In genomic region chr9:133978226-133979123, GRCh38 we compare ENCODE assay signal across 1 cellular context.
TF ChIP-seq lines count a peak whose summit lies in the region.

No MANE protein-coding gene starts in this region.

TF ChIP-seq in HepG2, 621 proteins besides CTCF, POLR2A, EP300 and RAD21 (continued from another document and continues in another):
- TF ChIP-seq AKAP8 (CRISPR knock-in tag; IDR thresholded peaks at IDR 0.05) (0 out of 2 replicates have a peak, but pooled peaks have one; percentile 13), TGIF2 (CRISPR knock-in tag; IDR thresholded peaks at IDR 0.05) (peak; percentile 95), ZNF180 (CRISPR knock-in tag; IDR thresholded peaks at IDR 0.05; ENCODE audit: borderline replicate concordance, low read depth) (no peak), ZBTB43 (CRISPR knock-in tag; conservative IDR thresholded peaks at IDR 0.05) (no peak), ESRRA (CRISPR knock-in tag; IDR thresholded peaks at IDR 0.05; ENCODE audit: low read depth) (no peak), ZNF777 (CRISPR knock-in tag; IDR thresholded peaks at IDR 0.05) (no peak), ZMYM2 (CRISPR knock-in tag; IDR thresholded peaks at IDR 0.05) (no peak), NR0B2 (CRISPR knock-in tag; IDR thresholded peaks at IDR 0.05) (no peak), ZNF619 (CRISPR knock-in tag; IDR thresholded peaks at IDR 0.05) (no peak), KIAA2018 (CRISPR knock-in tag; IDR thresholded peaks at IDR 0.05; ENCODE audit: borderline replicate concordance) (no peak), HNRNPH1 (optimal IDR thresholded peaks at IDR 0.05; ENCODE audit: low read depth, low read length) (no peak), FOXO1 (CRISPR knock-in tag; IDR thresholded peaks at IDR 0.05) (peak; percentile 52; the same call in 1 of the 2 replicates), TFDP2 (CRISPR knock-in tag; IDR thresholded peaks at IDR 0.05) (peak; percentile 22; the same call in 1 of the 2 replicates), NCOA1 (CRISPR knock-in tag; IDR thresholded peaks at IDR 0.05) (0 out of 2 replicates have a peak, but pooled peaks have one; percentile 40), SRF (IDR thresholded peaks at IDR 0.05; ENCODE audit: low read depth, low read length) (no peak), MYPOP (CRISPR knock-in tag; IDR thresholded peaks at IDR 0.05) (peak; percentile 70; the same call in 1 of the 2 replicates), KDM4B (CRISPR knock-in tag; IDR thresholded peaks at IDR 0.05) (peak; percentile 48; the same call in 1 of the 2 replicates), FIP1L1 (IDR thresholded peaks at IDR 0.05; ENCODE audit: borderline replicate concordance, insufficient read depth, low read depth, low read length) (no peak), SRY (CRISPR knock-in tag; IDR thresholded peaks at IDR 0.05) (peak; percentile 19; the same call in 1 of the 2 replicates), ZHX1 (CRISPR knock-in tag; IDR thresholded peaks at IDR 0.05; ENCODE audit: low read depth) (no peak), TIGD3 (CRISPR knock-in tag; IDR thresholded peaks at IDR 0.05; ENCODE audit: borderline replicate concordance) (0 out of 2 replicates have a peak, but pooled peaks have one; percentile 25), KDM3A (CRISPR knock-in tag; IDR thresholded peaks at IDR 0.05; ENCODE audit: low read depth) (no peak), RNF219 (CRISPR knock-in tag; IDR thresholded peaks at IDR 0.05) (no peak), SMAD1 (CRISPR knock-in tag; IDR thresholded peaks at IDR 0.05; ENCODE audit: borderline replicate concordance, low read depth) (no peak), ZNF572 (CRISPR knock-in tag; IDR thresholded peaks at IDR 0.05) (no peak), ATAD3A (CRISPR knock-in tag; IDR thresholded peaks at IDR 0.05) (no peak), ZNF780A (CRISPR knock-in tag; IDR thresholded peaks at IDR 0.05) (no peak), BCL6 (CRISPR knock-in tag; IDR thresholded peaks at IDR 0.05) (peak; percentile 69; the same call in 1 of the 2 replicates), ZSCAN22 (CRISPR knock-in tag; IDR thresholded peaks at IDR 0.05) (no peak), NR2C2 (CRISPR knock-in tag; IDR thresholded peaks at IDR 0.05; ENCODE audit: borderline replicate concordance) (no peak), NKX3-1 (CRISPR knock-in tag; IDR thresholded peaks at IDR 0.05) (no peak)
